In the genomic region with DNA sequence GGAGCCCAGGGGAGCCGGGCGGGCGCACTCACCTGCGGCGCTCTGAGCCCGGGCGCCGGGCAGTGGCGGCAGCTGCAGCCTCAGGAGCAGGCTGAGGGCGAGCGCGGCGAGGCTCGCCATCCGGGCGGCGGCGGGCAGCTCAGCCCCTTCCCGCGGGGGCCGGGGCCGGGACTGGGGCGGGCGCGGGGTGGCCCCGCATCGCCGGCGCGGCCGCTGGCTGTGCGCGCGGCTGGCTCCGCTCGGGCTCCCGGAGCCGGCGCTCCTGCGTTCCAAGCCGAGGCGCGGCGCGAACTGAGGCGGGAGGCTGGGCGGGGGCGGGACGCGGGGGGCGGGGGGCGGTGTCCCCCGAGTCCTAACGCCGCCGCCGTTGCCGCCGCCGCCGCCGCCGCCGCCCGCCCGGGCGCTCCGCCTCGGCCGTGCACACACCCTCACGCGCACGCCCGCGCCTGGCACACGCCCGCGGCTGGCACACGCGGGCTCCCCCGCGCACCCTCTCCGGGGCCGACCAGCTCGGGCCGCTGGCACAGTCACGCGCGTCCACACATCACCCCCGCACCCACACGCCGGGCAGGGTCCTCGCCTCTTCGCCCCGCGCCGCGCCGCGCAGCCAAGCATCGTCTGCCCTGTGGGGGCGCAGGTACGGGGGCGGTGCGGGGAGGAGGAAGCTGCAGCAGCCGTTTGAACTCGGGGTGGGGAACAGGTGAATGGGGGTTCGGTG, we compare ENCODE assay signal across 17 cellular contexts. TPM values are rescaled to one million over a fixed set of nuclear protein-coding genes. Genes with fewer than 3 reads are reported as not detected.
DNase-seq lines count a peak whose midpoint lies in the region; ATAC-seq and TF ChIP-seq lines count a peak whose summit lies in the region.
"Had no signal": no experiment of that assay in that cellular context is flagged by ENCODE, and none has a peak within 500 bp of the region (broad histone marks: within the 10 kb centered on the region; RNA-seq: fewer than 3 reads in every experiment).

A gene (minus strand): TSS at position 293 of the 718 bp plus-strand sequence. CDS start 173 bp downstream, at position 120.

- peak within 1 kb of the TSS; percentile 66 for H3K9ac ChIP-seq in NT2/D1 (ENCODE audit: insufficient read length, low read depth)
- no peak within 1 kb of the TSS for H3K9ac ChIP-seq in iPS-15b (ENCODE audit: low read depth, low read length)

- H3K36me3 Mint-ChIP-seq in GM23338 (ENCODE audit: low read depth) = peaks cover 17% of the 10 kb centered on the region; the same call in 2 of the 3 replicates
- no peaks in the 10 kb centered on the region for H3K36me3 Mint-ChIP-seq in CD14-positive monocyte
- H3K36me3 Mint-ChIP-seq: activated naive CD4-positive, alpha-beta T cell treated with anti-CD3 and anti-CD28 coated beads, Interleukin-2, amount 10 ng/mL, durations not matched to agents 7 days and 5 days had no signal

- H3K27me3 Mint-ChIP-seq in GM23338 (ENCODE audit: insufficient read depth, low read depth, poor library complexity) = peaks cover 22% of the 10 kb centered on the region
- H3K27me3 Mint-ChIP-seq in CD14-positive monocyte (ENCODE audit: low read depth in 3 of 3) = peaks cover 31 to 47% (median 35%) of the 10 kb centered on the region in 3 donors

- DNase-seq in GM23338 (ENCODE audit: low spot score) = peak; percentile 24
- no peak for DNase-seq in NT2/D1 (ENCODE audit: low read depth, low spot score)
- DNase-seq in retina = peak; percentile 25
- no peak for DNase-seq in NCI-H1436 treated with DMSO at 0.1 percent for 48 hours (lab: John Stamatoyannopoulos, UW)
- no peak for DNase-seq in CD14-positive monocyte (ENCODE audit: low spot score)
- no peak for DNase-seq in stimulated activated CD4-positive, alpha-beta T cell treated with anti-CD3 and anti-CD28 coated beads, Interleukin-4, amount 100 ng/mL, for 1 hour
- DNase-seq in mucosa of descending colon = no peak
- DNase-seq: activated naive CD4-positive, alpha-beta T cell treated with anti-CD3 and anti-CD28 coated beads, Interleukin-2, amount 10 ng/mL, durations not matched to agents 7 days and 5 days; CD4-positive, alpha-beta T cell; NCI-H1694; NCI-H69; Right ventricle myocardium superior; sigmoid colon had no signal

- ATAC-seq in GM23338 (peak; percentile 48), mucosa of descending colon (no peak)
- ATAC-seq: HCT116 had no signal

- H3K9me3 ChIP-seq in NT2/D1 (ENCODE audit: insufficient read depth, low read length) (no peaks in the 10 kb centered on the region), iPS-15b (ENCODE audit: control insufficient read depth, insufficient read depth, low read length) (no peaks in the 10 kb centered on the region), mucosa of descending colon (no peaks in the 10 kb centered on the region)
- H3K9me3 ChIP-seq: esophagus muscularis mucosa, sigmoid colon had no signal

- no peaks in the 10 kb centered on the region for H3K79me2 ChIP-seq in GM23338 (replicated peaks; ENCODE audit: insufficient read depth)

- H3K4me3 Mint-ChIP-seq in GM23338 (peak within 1 kb of the TSS; percentile 67), CD14-positive monocyte (peak within 1 kb of the TSS in 1 of 2 donors; percentile 68)
- H3K4me3 Mint-ChIP-seq: activated naive CD4-positive, alpha-beta T cell treated with anti-CD3 and anti-CD28 coated beads, Interleukin-2, amount 10 ng/mL, durations not matched to agents 7 days and 5 days; CD4-positive, alpha-beta T cell had no signal

- H3K27me3 ChIP-seq in GM23338 (ENCODE audit: insufficient read depth) (peaks cover 41% of the 10 kb centered on the region), NT2/D1 (ENCODE audit: insufficient read depth, insufficient read length) (peaks cover 52% of the 10 kb centered on the region), iPS-15b (ENCODE audit: control insufficient read depth, insufficient read depth, low read length) (peaks cover 48% of the 10 kb centered on the region)

- H3K4me1 Mint-ChIP-seq in GM23338 (no peaks in the 10 kb centered on the region; the same call in 2 of the 3 replicates), CD14-positive monocyte (no peaks in the 10 kb centered on the region)

- no peaks in the 10 kb centered on the region for H3K9me2 ChIP-seq in GM23338 (ENCODE audit: insufficient read depth)

- TF ChIP-seq CTCF in GM23338 (conservative IDR thresholded peaks at IDR 0.05; ENCODE audit: low read depth in 2 of 2) (no peak), CD14-positive monocyte (IDR thresholded peaks at IDR 0.05) (no peak), mucosa of descending colon (IDR thresholded peaks at IDR 0.05) (no peak)

- H2AFZ ChIP-seq in GM23338 = peak within 1 kb of the TSS; percentile 47; the same call in 1 of the 2 replicates

- intact Hi-C loops in CD14-positive monocyte (cut with micrococcal nuclease) (loop anchor here (5.0 kb wide), 4 partner anchors 987 to 1457 kb away; no protein-coding TSS in a partner anchor), mucosa of descending colon (cut with DNase I, micrococcal nuclease) (loop anchor here in 1 of 2 donors (5.0 kb wide), 1 partner anchor 987 kb away; no protein-coding TSS in a partner anchor)

- H3K4me1 ChIP-seq in GM23338 (ENCODE audit: insufficient read depth) (no peaks in the 10 kb centered on the region), NT2/D1 (ENCODE audit: insufficient read depth, insufficient read length) (peaks cover 3% of the 10 kb centered on the region), iPS-15b (ENCODE audit: control insufficient read depth, insufficient read depth, low read length) (peaks cover 3% of the 10 kb centered on the region), mucosa of descending colon (ENCODE audit: low read depth) (no peaks in the 10 kb centered on the region)

- H3K4me3 ChIP-seq in GM23338 (peak within 1 kb of the TSS; percentile 53), NT2/D1 (ENCODE audit: insufficient read length, low read depth) (peak within 1 kb of the TSS; percentile 57), iPS-15b (ENCODE audit: low read depth, low read length) (peak within 1 kb of the TSS; percentile 58), mucosa of descending colon (no peak within 1 kb of the TSS)

- H3F3A ChIP-seq in GM23338 (replicated peaks; ENCODE audit: low read depth) = no peaks in the 10 kb centered on the region

- no peak within 1 kb of the TSS for H3K27ac ChIP-seq in GM23338 (ENCODE audit: low read depth)
- H3K27ac ChIP-seq: esophagus muscularis mucosa, sigmoid colon had no signal

- peaks cover 86% of the 10 kb centered on the region for H3K9me3 Mint-ChIP-seq in GM23338
- peaks cover 0 to 9% (median 0%) of the 10 kb centered on the region in 7 donors for H3K9me3 Mint-ChIP-seq in CD14-positive monocyte
- H3K9me3 Mint-ChIP-seq: activated naive CD4-positive, alpha-beta T cell treated with anti-CD3 and anti-CD28 coated beads, Interleukin-2, amount 10 ng/mL, durations not matched to agents 7 days and 5 days; CD4-positive, alpha-beta T cell had no signal

- no peaks in the 10 kb centered on the region; the same call in 1 of the 2 replicates for H3K36me3 ChIP-seq in GM23338 (ENCODE audit: insufficient read depth)
- H3K36me3 ChIP-seq in NT2/D1 (ENCODE audit: insufficient read depth, insufficient read length, low read length) = no peaks in the 10 kb centered on the region
- no peaks in the 10 kb centered on the region for H3K36me3 ChIP-seq in iPS-15b (ENCODE audit: control insufficient read depth, insufficient read depth, low read length)
- no peaks in the 10 kb centered on the region for H3K36me3 ChIP-seq in mucosa of descending colon (ENCODE audit: low read depth)
- H3K36me3 ChIP-seq: esophagus muscularis mucosa, sigmoid colon had no signal

- H3K4me2 ChIP-seq in GM23338 = peak within 1 kb of the TSS; percentile 77

- H4K20me1 ChIP-seq in GM23338 (replicated peaks; ENCODE audit: insufficient read depth) = no peaks in the 10 kb centered on the region

- H3K27ac Mint-ChIP-seq in GM23338 = no peak within 1 kb of the TSS
- H3K27ac Mint-ChIP-seq in CD14-positive monocyte = no peak within 1 kb of the TSS
- H3K27ac Mint-ChIP-seq: activated naive CD4-positive, alpha-beta T cell treated with anti-CD3 and anti-CD28 coated beads, Interleukin-2, amount 10 ng/mL, durations not matched to agents 7 days and 5 days; CD4-positive, alpha-beta T cell had no signal

TF ChIP-seq in GM23338, 12 proteins besides CTCF, POLR2A, EP300 and RAD21:
- peak; percentile 34 for TF ChIP-seq EZH2 (IDR thresholded peaks at IDR 0.05; ENCODE audit: low read depth, unreplicated experiment)
- TF ChIP-seq, protein P1, sequence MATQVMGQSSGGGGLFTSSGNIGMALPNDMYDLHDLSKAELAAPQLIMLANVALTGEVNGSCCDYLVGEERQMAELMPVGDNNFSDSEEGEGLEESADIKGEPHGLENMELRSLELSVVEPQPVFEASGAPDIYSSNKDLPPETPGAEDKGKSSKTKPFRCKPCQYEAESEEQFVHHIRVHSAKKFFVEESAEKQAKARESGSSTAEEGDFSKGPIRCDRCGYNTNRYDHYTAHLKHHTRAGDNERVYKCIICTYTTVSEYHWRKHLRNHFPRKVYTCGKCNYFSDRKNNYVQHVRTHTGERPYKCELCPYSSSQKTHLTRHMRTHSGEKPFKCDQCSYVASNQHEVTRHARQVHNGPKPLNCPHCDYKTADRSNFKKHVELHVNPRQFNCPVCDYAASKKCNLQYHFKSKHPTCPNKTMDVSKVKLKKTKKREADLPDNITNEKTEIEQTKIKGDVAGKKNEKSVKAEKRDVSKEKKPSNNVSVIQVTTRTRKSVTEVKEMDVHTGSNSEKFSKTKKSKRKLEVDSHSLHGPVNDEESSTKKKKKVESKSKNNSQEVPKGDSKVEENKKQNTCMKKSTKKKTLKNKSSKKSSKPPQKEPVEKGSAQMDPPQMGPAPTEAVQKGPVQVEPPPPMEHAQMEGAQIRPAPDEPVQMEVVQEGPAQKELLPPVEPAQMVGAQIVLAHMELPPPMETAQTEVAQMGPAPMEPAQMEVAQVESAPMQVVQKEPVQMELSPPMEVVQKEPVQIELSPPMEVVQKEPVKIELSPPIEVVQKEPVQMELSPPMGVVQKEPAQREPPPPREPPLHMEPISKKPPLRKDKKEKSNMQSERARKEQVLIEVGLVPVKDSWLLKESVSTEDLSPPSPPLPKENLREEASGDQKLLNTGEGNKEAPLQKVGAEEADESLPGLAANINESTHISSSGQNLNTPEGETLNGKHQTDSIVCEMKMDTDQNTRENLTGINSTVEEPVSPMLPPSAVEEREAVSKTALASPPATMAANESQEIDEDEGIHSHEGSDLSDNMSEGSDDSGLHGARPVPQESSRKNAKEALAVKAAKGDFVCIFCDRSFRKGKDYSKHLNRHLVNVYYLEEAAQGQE (IDR thresholded peaks at IDR 0.05; ENCODE audit: unreplicated experiment) = no peak
- TF ChIP-seq JUNB (IDR thresholded peaks at IDR 0.05; ENCODE audit: unreplicated experiment) = no peak

RNA-seq across cellular contexts. Expression of the gene that starts here (rescaled TPM):
- not detected in 2 replicates for total RNA-seq in GM23338 (2014; rRNA removed; shearing (Covaris generic))
- polyA plus RNA-seq in GM23338 (2016; fragmentation: Nextera tagmentation; extraction: Ambion mirVana) (not detected in 2 replicates), CD14-positive monocyte (not detected)
- total RNA-seq in mucosa of descending colon = under 1 TPM; 0.19 to 0.43 (median 0.38) TPM
- total RNA-seq: CD4-positive, alpha-beta T cell; chondrocyte had no signal

Comparison
In these comparisons a context has a peak if more than half of its experiments do, and no peak if none do; other contexts are left out.
1. Peak in DNase-seq, ATAC-seq, H3K4me3 ChIP-seq and H3K4me2 ChIP-seq in GM23338; RNA of the gene not detected or under 1 TPM.